ENCODE assay signal across 30 cellular contexts in genomic region chr2:195408196-195408595, GRCh38.
DNase-seq lines count a peak whose midpoint lies in the region; ATAC-seq and TF ChIP-seq lines count a peak whose summit lies in the region.
"Had no signal": no experiment of that assay in that cellular context is flagged by ENCODE, and none has a peak within 500 bp of the region (broad histone marks: within the 10 kb centered on the region; RNA-seq: fewer than 3 reads in every experiment).

No MANE protein-coding gene starts in this region.

- intact Hi-C loops in CD8-positive, alpha-beta T cell (cut with DNase I, micrococcal nuclease) = loop anchor here (2.0 to 10.0 kb wide), 3 partner anchors 15 to 657 kb away; partner anchors contain the start of gene DNAH7 (in 1 of the 2)

- H3K9me3 Mint-ChIP-seq in CD8-positive, alpha-beta T cell = no peaks in the 10 kb centered on the region
- H3K9me3 Mint-ChIP-seq: central memory CD8-positive, alpha-beta T cell; dendritic cell treated with granulocyte-macrophage colony-stimulating factor and Interleukin-4, amounts not matched to agents 40 ng/mL and 50 ng/mL, for 4 days had no signal

- H3K9me3 ChIP-seq in CD8-positive, alpha-beta T cell (ENCODE audit: low read length) = no peaks in the 10 kb centered on the region
- H3K9me3 ChIP-seq: BLaER1, Caco-2, esophagus squamous epithelium, tibial nerve had no signal

- ATAC-seq in HG02870 (IDR thresholded peaks at IDR 0.05; ENCODE audit: unreplicated experiment) = no peak
- ATAC-seq in CD8-positive, alpha-beta T cell = no peak
- ATAC-seq: activated CD4-positive, alpha-beta T cell treated with anti-CD3 and anti-CD28 coated beads for 36 hours; left colon; T-helper 17 cell had no signal

- CTCF ChIA-PET in CD8-positive, alpha-beta T cell (lab: Charles Lee) = no interaction called here

- H3K36me3 ChIP-seq in CD8-positive, alpha-beta T cell (ENCODE audit: insufficient read depth, low read length) = no peaks in the 10 kb centered on the region
- H3K36me3 ChIP-seq: BLaER1, esophagus squamous epithelium, tibial nerve had no signal

- H3K27me3 ChIP-seq in CD8-positive, alpha-beta T cell (ENCODE audit: insufficient read depth, low read length) = no peaks in the 10 kb centered on the region
- H3K27me3 ChIP-seq: BLaER1, esophagus squamous epithelium, tibial nerve had no signal

- H3K36me3 Mint-ChIP-seq in CD8-positive, alpha-beta T cell = no peaks in the 10 kb centered on the region

- H3K4me3 Mint-ChIP-seq in CD8-positive, alpha-beta T cell = no peak overlapping the region
- H3K4me3 Mint-ChIP-seq: activated CD4-positive, alpha-beta T cell treated with anti-CD3 and anti-CD28 coated beads for 36 hours; activated naive CD8-positive, alpha-beta T cell treated with anti-CD3 and anti-CD28 coated beads, Interleukin-2, amount 10 ng/mL, durations not matched to agents 7 days and 5 days; central memory CD8-positive, alpha-beta T cell; dendritic cell treated with granulocyte-macrophage colony-stimulating factor and Interleukin-4, amounts not matched to agents 40 ng/mL and 50 ng/mL, for 4 days; neural crest cell; T-helper 17 cell had no signal

- POLR2A ChIA-PET in CD8-positive, alpha-beta T cell (lab: Charles Lee) = no interaction called here

- TF ChIP-seq CTCF in CD8-positive, alpha-beta T cell (IDR thresholded peaks at IDR 0.05) = no peak

- DNase-seq in ELF-1 (ENCODE audit: low read depth, low spot score) (peak; percentile 23), NCI-H1930 (lab: John Stamatoyannopoulos, UW) (peak; percentile 25 to 41), NCI-H82 (lab: John Stamatoyannopoulos, UW) (peak; percentile 94), islet precursor cell (peak; percentile 83), midbrain (lab: John Stamatoyannopoulos, UW) (no peak)
- no peak for DNase-seq in CD8-positive, alpha-beta T cell
- DNase-seq: activated CD4-positive, alpha-beta T cell treated with anti-CD3 and anti-CD28 coated beads for 36 hours; activated effector memory CD4-positive, alpha-beta T cell treated with Interleukin-2 at 50 U/mL for 16 hours; activated naive CD8-positive, alpha-beta T cell treated with anti-CD3 and anti-CD28 coated beads, Interleukin-2, amount 10 ng/mL, durations not matched to agents 7 days and 5 days; Caco-2; DMS79 treated with DMSO at 0.1 percent for 48 hours; esophagus squamous epithelium; hippocampal formation; left colon; NCI-H2029 treated with DMSO at 0.1 percent for 48 hours; NCI-H446 treated with DMSO at 0.1 percent for 48 hours; stimulated activated CD4-positive, alpha-beta T cell treated with anti-CD3 and anti-CD28 coated beads, Interleukin-1b, Interleukin-23, amount 100 ng/mL, for 48 hours; stimulated activated CD8-positive, alpha-beta memory T cell treated with anti-CD3 and anti-CD28 coated beads, Interleukin-4, amount 100 ng/mL, for 48 hours; T-helper 17 cell had no signal

- H3K4me1 Mint-ChIP-seq in CD8-positive, alpha-beta T cell (ENCODE audit: low read depth) = peaks cover 3% of the 10 kb centered on the region
- H3K4me1 Mint-ChIP-seq: central memory CD8-positive, alpha-beta T cell; neural crest cell had no signal

- H3K4me3 ChIP-seq in CD8-positive, alpha-beta T cell (ENCODE audit: low read depth, low read length) = no peak overlapping the region
- H3K4me3 ChIP-seq: BLaER1, esophagus squamous epithelium, SK-N-MC, smooth muscle cell, tibial nerve had no signal

- no peak overlapping the region for H3K27ac Mint-ChIP-seq in CD8-positive, alpha-beta T cell
- H3K27ac Mint-ChIP-seq: activated CD4-positive, alpha-beta T cell treated with anti-CD3 and anti-CD28 coated beads for 36 hours; activated naive CD8-positive, alpha-beta T cell treated with anti-CD3 and anti-CD28 coated beads, Interleukin-2, amount 10 ng/mL, durations not matched to agents 7 days and 5 days; dendritic cell treated with granulocyte-macrophage colony-stimulating factor and Interleukin-4, amounts not matched to agents 40 ng/mL and 50 ng/mL, for 4 days; T-helper 17 cell had no signal

- H3K27me3 Mint-ChIP-seq in CD8-positive, alpha-beta T cell (ENCODE audit: low read depth) = no peaks in the 10 kb centered on the region
- H3K27me3 Mint-ChIP-seq: activated CD4-positive, alpha-beta T cell treated with anti-CD3 and anti-CD28 coated beads for 36 hours; activated naive CD8-positive, alpha-beta T cell treated with anti-CD3 and anti-CD28 coated beads, Interleukin-2, amount 10 ng/mL, durations not matched to agents 7 days and 5 days; central memory CD8-positive, alpha-beta T cell; dendritic cell treated with granulocyte-macrophage colony-stimulating factor and Interleukin-4, amounts not matched to agents 40 ng/mL and 50 ng/mL, for 4 days; T-helper 17 cell had no signal

- H3K4me1 ChIP-seq in CD8-positive, alpha-beta T cell (ENCODE audit: insufficient read depth, low read length) = no peaks in the 10 kb centered on the region
- H3K4me1 ChIP-seq: Caco-2, esophagus squamous epithelium, parathyroid adenoma, tibial nerve had no signal

- H3K27ac ChIP-seq in CD8-positive, alpha-beta T cell (ENCODE audit: low read depth, low read length) = no peak overlapping the region
- H3K27ac ChIP-seq: BLaER1, esophagus squamous epithelium, KMS-11, parathyroid adenoma, RWPE1, SK-N-MC, tibial nerve had no signal

Comparison
In these comparisons a context has a peak if more than half of its experiments do, and no peak if none do; other contexts are left out.
1. DNase-seq: peak in ELF-1 (single experiment), NCI-H1930 (2 of 2), NCI-H82 (single experiment) and islet precursor cell (single experiment); none in midbrain (single experiment) and CD8-positive, alpha-beta T cell (0 of 7).